1 cellular context compared by ENCODE assay signal in genomic region chr6:134435814-134436280, GRCh38.
TF ChIP-seq lines count a peak whose summit lies in the region.

No MANE protein-coding gene starts in this region.

TF ChIP-seq in HCT116, 20 proteins besides CTCF, POLR2A, EP300 and RAD21:
- TF ChIP-seq ZBTB33 (IDR thresholded peaks at IDR 0.05; ENCODE audit: extremely low read depth, insufficient replicate concordance, low read length), result no peak
- no peak for TF ChIP-seq CEBPB (IDR thresholded peaks at IDR 0.05; ENCODE audit: low read depth)
- TF ChIP-seq ZNF274 (IDR thresholded peaks at IDR 0.05; ENCODE audit: low read depth, low read length), result no peak
